Comparison of ENCODE assay signal across 8 cellular contexts in the genomic region with DNA sequence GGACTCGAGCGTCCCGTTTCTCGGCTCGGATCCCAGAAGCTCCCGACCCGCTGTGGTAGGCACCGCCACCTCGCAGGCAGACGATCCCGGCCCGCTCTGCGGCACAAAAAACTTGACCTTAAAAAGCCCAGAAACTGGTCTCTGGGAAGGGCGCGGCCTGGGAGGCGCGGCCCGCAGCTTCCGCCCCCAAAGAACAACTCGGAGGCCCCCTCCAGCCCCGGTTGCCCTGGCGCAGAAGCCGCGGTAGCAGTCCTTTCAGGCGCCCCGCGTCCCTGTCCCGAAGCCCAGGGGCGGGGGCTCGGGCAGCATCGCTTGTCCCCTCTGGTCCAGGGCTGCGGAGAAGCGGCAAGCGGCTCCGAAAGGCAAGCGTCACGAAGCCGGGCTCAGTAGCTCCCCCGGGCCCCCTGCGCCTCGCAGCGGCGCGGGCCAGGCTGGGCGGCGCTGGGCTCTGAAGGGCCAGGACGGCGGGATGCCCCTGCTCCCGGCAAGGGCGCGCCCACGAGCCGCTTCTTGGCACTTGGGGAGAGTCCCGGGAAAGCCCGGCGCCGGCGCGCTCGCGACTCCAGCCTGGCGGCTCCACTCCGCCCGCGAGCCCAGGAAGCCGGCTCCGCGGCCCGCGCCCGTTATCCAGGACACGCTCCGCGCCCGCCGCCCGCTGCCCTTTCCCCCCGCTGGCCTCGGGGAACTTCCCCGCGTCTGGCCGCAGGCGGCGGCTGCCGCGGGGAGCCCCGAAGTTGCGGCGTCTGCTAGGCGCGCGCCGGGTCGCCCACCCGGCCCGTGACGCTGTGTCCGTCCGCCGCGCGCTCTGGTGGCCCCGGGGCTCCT. TPM values are rescaled to one million over a fixed set of nuclear protein-coding genes. Genes with fewer than 3 reads are reported as not detected.
DNase-seq lines count a peak whose midpoint lies in the region; ATAC-seq and TF ChIP-seq lines count a peak whose summit lies in the region.

Gene GCNT4, minus strand, starts transcription at position 98 of the 825 bp plus-strand sequence. CDS start 22,521 bp downstream, outside the sequence.

- DNase-seq in NCI-H82 (lab: John Stamatoyannopoulos, UW) = peak; percentile 44
- no peak for DNase-seq in NCI-H82 treated with DMSO at 0.1 percent for 48 hours (lab: John Stamatoyannopoulos, UW; ENCODE audit: unreplicated experiment)
- no peak for DNase-seq in SK-N-MC (ENCODE audit: low read depth, low spot score)
- peak; percentile 71 for DNase-seq in astrocyte of the hippocampus (ENCODE audit: low read depth, low spot score)
- DNase-seq in hepatocyte (ENCODE audit: low spot score) = peak; percentile 75
- DNase-seq in gastrocnemius medialis = peak in 1 of 2 donors; percentile 26
- no peak for DNase-seq in cerebellar nuclear complex (lab: John Stamatoyannopoulos, UW)
- DNase-seq in A172 (ENCODE audit: low spot score) = no peak

- H2AFZ ChIP-seq in hepatocyte = peak within 1 kb of the TSS; percentile 71

- no peaks in the 10 kb centered on the region for H3K9me2 ChIP-seq in hepatocyte (replicated peaks; ENCODE audit: insufficient read depth)

- H3K27me3 ChIP-seq in hepatocyte (no peaks in the 10 kb centered on the region), gastrocnemius medialis (no peaks in the 10 kb centered on the region)

- H4K20me1 ChIP-seq in hepatocyte (ENCODE audit: insufficient read depth, poor library complexity, severe bottlenecking) = no peaks in the 10 kb centered on the region

- intact Hi-C loops in gastrocnemius medialis (cut with DNase I; ENCODE audit: low total_unique reads) = loop anchor here (1.0 to 10.0 kb wide), 2 partner anchors 284 to 1488 kb away; partner anchors contain the start of genes ANKRA2 and UTP15

- H3K27ac ChIP-seq in SK-N-MC = no peak within 1 kb of the TSS
- H3K27ac ChIP-seq in hepatocyte = peak within 1 kb of the TSS; percentile 90
- H3K27ac ChIP-seq in gastrocnemius medialis = peak within 1 kb of the TSS; percentile 75 to 87 (median 86)

- H3K4me2 ChIP-seq in hepatocyte = peak within 1 kb of the TSS; percentile 85

- under 1% methylated on average over 83 of the region's 103 CpGs for WGBS in hepatocyte (ENCODE audit: low lambda C conversion rate, missing lambda C conversion rate)

- peak; percentile 29 to 56 for ATAC-seq in gastrocnemius medialis

- in situ Hi-C loops in gastrocnemius medialis (cut with MboI; ENCODE audit: low sequenced_read_pairs in 4 of 4) = no loop called here

- H3K9me3 ChIP-seq in SK-N-MC (ENCODE audit: low read depth, low read length) = no peaks in the 10 kb centered on the region
- H3K9me3 ChIP-seq in hepatocyte (ENCODE audit: low read depth) = no peaks in the 10 kb centered on the region
- H3K9me3 ChIP-seq in gastrocnemius medialis = no peaks in the 10 kb centered on the region

- TF ChIP-seq CTCF in hepatocyte (IDR thresholded peaks at IDR 0.05; ENCODE audit: poor library complexity) (no peak), gastrocnemius medialis (IDR thresholded peaks at IDR 0.05 in 4 of 5, conservative IDR thresholded peaks at IDR 0.05 in 1 of 5) (peak in 1 of 5 experiments; percentile 18)

- H3K4me1 ChIP-seq in hepatocyte (ENCODE audit: insufficient read depth) (peaks cover 16% of the 10 kb centered on the region), gastrocnemius medialis (peaks cover 11 to 15% of the 10 kb centered on the region in 2 donors)

- no peak for TF ChIP-seq POLR2A in gastrocnemius medialis (IDR thresholded peaks at IDR 0.05)

- peak within 1 kb of the TSS; percentile 73 for H3K9ac ChIP-seq in SK-N-MC (ENCODE audit: insufficient read length)

- no peaks in the 10 kb centered on the region for H3K36me3 ChIP-seq in SK-N-MC (ENCODE audit: insufficient read depth, low read length)
- H3K36me3 ChIP-seq in hepatocyte (replicated peaks; ENCODE audit: insufficient read depth, low read depth) = no peaks in the 10 kb centered on the region
- no peaks in the 10 kb centered on the region for H3K36me3 ChIP-seq in gastrocnemius medialis

- peaks cover 33% of the 10 kb centered on the region for H3K79me2 ChIP-seq in hepatocyte

- H3K4me3 ChIP-seq in SK-N-MC = peak within 1 kb of the TSS; percentile 84
- H3K4me3 ChIP-seq in hepatocyte = peak within 1 kb of the TSS; percentile 83
- peak within 1 kb of the TSS; percentile 74 to 86 (median 77) for H3K4me3 ChIP-seq in gastrocnemius medialis

RNA-seq across cellular contexts. Expression of gene GCNT4, which starts in this region (rescaled TPM):
- total RNA-seq in hepatocyte = 7.9 and 8.3 TPM in 2 replicates
- polyA plus RNA-seq in hepatocyte = 1.5 TPM in 2 replicates
- total RNA-seq in gastrocnemius medialis = 1 to 10 TPM; 1.1 to 2.8 (median 1.7) TPM
- total RNA-seq in A172 (2014; rRNA removed; shearing (Covaris generic)) = 0.05 and 0.19 TPM in 2 replicates

Comparison
In these comparisons a context has a peak if more than half of its experiments do, and no peak if none do; other contexts are left out.
1. DNase-seq: peak in NCI-H82 (single experiment), astrocyte of the hippocampus (single experiment) and hepatocyte (single experiment); none in NCI-H82 treated with DMSO at 0.1 percent for 48 hours (single experiment), SK-N-MC (single experiment), cerebellar nuclear complex (0 of 2) and A172 (single experiment).
2. Peak in every context shown above with its lines, with median percentiles within 50 percentile points of each other: H3K4me3 ChIP-seq.